Comparison of ENCODE assay signal across 14 cellular contexts in the genomic region with DNA sequence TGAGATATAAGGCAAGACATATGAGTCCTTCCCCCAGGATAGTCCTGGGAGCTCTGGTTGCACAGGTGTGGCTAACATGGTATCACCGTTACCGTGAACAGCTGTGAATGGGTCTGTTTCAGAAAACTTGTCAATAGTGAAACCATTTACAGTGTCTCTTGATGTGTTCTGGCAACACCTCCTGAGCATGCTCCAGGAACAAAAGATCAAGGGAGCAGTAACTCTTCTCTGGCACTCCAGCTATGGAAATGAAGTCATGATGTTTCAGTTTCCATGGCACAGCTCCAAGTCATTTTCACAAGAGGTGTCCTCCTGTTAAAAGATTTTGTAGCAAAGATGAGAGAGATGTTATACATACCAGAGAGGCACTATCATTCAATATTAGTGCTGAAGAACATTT.
A peak's percentile ranks its signal among the peaks of the same experiment; 100 is the strongest.
DNase-seq lines count a peak whose midpoint lies in the region; ATAC-seq and TF ChIP-seq lines count a peak whose summit lies in the region.
"Had no signal": no experiment of that assay in that cellular context is flagged by ENCODE, and none has a peak within 500 bp of the region (broad histone marks: within the 10 kb centered on the region; RNA-seq: fewer than 3 reads in every experiment).

No MANE protein-coding gene starts in this region.

- DNase-seq in NCI-H1436 (lab: John Stamatoyannopoulos, UW) (peak; percentile 20), NCI-H1436 treated with DMSO at 0.1 percent for 48 hours (lab: John Stamatoyannopoulos, UW) (no peak), NCI-H2029 treated with DMSO at 0.1 percent for 48 hours (lab: John Stamatoyannopoulos, UW) (peak; percentile 89), brain microvascular endothelial cell (peak; percentile 63), renal cortical epithelial cell (ENCODE audit: low read depth) (peak; percentile 15), NOMO-1 treated with dmso at 0.1 percent for 144 hours (lab: John Stamatoyannopoulos, UW; ENCODE audit: unreplicated experiment) (no peak)
- DNase-seq in central memory CD4-positive, alpha-beta T cell: no peak
- DNase-seq: activated CD4-positive, CD25-positive, alpha-beta regulatory T cell; Caco-2; tibial artery had no signal

- no peaks in the 10 kb centered on the region for H3K27me3 ChIP-seq in brain microvascular endothelial cell (replicated peaks)
- H3K27me3 ChIP-seq: gastroesophageal sphincter, tibial artery had no signal

- no peaks in the 10 kb centered on the region for H3K36me3 ChIP-seq in brain microvascular endothelial cell (replicated peaks)
- H3K36me3 ChIP-seq: gastroesophageal sphincter, tibial artery had no signal

- in situ Hi-C loops in brain microvascular endothelial cell (cut with HindIII; ENCODE audit: low pct_ligation_motif_present, low sequenced_read_pairs): no loop called here

- TF ChIP-seq CTCF in brain microvascular endothelial cell (IDR thresholded peaks at IDR 0.05; ENCODE audit: low read depth, low read length, missing control alignments): no peak

- peak overlapping the region; percentile 61 for H3K27ac ChIP-seq in brain microvascular endothelial cell
- H3K27ac ChIP-seq: A549, gastroesophageal sphincter, HL-60, tibial artery had no signal

- no peak for ATAC-seq in GM18907 (IDR thresholded peaks at IDR 0.05; ENCODE audit: unreplicated experiment)
- ATAC-seq: A549, gastroesophageal sphincter had no signal

- no peak overlapping the region for H3K4me3 ChIP-seq in brain microvascular endothelial cell (ENCODE audit: low read depth, low read length)
- H3K4me3 ChIP-seq: A549, gastroesophageal sphincter, tibial artery had no signal

Comparison
In these comparisons a context has a peak if more than half of its experiments do, and no peak if none do; other contexts are left out.
1. DNase-seq: peak in NCI-H1436 (single experiment), NCI-H2029 treated with DMSO at 0.1 percent for 48 hours (single experiment), brain microvascular endothelial cell (single experiment) and renal cortical epithelial cell (single experiment); none in NCI-H1436 treated with DMSO at 0.1 percent for 48 hours (single experiment), NOMO-1 treated with dmso at 0.1 percent for 144 hours (single experiment) and central memory CD4-positive, alpha-beta T cell (single experiment).